Comparison of ENCODE assay signal across 10 cellular contexts in the genomic region with DNA sequence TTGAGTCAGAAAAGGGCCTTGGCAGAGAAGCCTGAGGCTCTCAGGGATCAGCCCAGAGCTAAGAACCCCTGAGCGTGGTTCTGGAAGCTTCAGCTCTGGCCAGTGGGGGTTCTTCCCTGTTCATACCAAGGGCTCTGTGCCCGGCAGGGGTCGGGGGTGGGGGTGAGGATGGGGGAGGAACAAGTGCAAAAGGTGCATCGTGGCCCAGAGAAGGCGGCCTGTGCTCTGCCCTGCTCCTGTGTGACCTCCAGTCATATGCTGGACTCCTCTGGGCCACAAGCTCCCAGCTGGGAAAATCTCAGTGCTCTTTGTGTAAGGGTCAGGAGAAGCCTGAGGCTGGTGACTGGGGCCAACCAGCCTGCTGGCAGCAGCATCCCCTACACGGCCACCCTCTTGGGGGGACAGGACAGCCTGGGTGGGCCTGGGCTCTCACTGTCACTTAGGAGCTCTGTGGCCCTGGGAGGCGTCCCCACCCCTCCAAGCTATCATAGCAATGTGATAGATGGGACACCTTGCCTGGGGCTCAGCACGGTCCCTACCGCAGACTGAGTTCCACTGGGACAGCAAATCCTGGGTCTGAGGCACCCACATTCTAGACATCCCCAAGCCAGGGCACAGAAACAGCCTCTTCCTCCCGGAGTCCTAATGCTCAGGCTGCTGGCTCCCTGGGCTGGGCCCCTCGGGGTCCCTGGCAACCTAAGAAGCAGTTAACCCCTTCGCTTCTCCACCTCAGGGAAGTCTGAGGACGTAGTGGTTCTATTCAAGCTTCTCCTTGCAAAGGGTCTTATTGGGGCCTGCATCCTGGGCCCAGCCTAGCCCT. TPM values are rescaled to one million over a fixed set of nuclear protein-coding genes. Genes with fewer than 3 reads are reported as not detected.
A peak's percentile ranks its signal among the peaks of the same experiment; 100 is the strongest.
DNase-seq lines count a peak whose midpoint lies in the region; ATAC-seq and TF ChIP-seq lines count a peak whose summit lies in the region.
"Had no signal": no experiment of that assay in that cellular context is flagged by ENCODE, and none has a peak within 500 bp of the region (broad histone marks: within the 10 kb centered on the region; RNA-seq: fewer than 3 reads in every experiment).

No MANE protein-coding gene starts in this region.

- no peak for TF ChIP-seq EP300 in stomach (IDR thresholded peaks at IDR 0.05)

- intact Hi-C loops in IMR-90 (cut with micrococcal nuclease) (no loop called here), right lobe of liver (cut with DNase I) (no loop called here), stomach (cut with DNase I; ENCODE audit: low total_unique reads) (no loop called here)

- H4K8ac ChIP-seq in IMR-90 (ENCODE audit: low read depth in 2 of 2, low read length in 2 of 2) = peak overlapping the region; percentile 35 to 47; a peak in 2 of 4 replicates

- H2AK5ac ChIP-seq in IMR-90 (ENCODE audit: low read depth, low read length) = peak overlapping the region; percentile 49

- no peak overlapping the region for H2BK15ac ChIP-seq in IMR-90 (ENCODE audit: low read depth, low read length)

- no peaks in the 10 kb centered on the region for H3K27me3 ChIP-seq in IMR-90 (ENCODE audit: control insufficient read depth, insufficient read depth, low read length)
- H3K27me3 ChIP-seq in right lobe of liver = no peaks in the 10 kb centered on the region
- H3K27me3 ChIP-seq in stomach = no peaks in the 10 kb centered on the region
- H3K27me3 ChIP-seq in BE2C = no peaks in the 10 kb centered on the region

- in situ Hi-C loops in IMR-90 (cut with MboI; ENCODE audit: low sequenced_read_pairs) = no loop called here

- H4K20me1 ChIP-seq in IMR-90 (ENCODE audit: insufficient read depth, low read length) = no peaks in the 10 kb centered on the region

- H3K36me3 ChIP-seq in IMR-90 (ENCODE audit: control insufficient read depth, insufficient read depth, low read length) (no peaks in the 10 kb centered on the region), right lobe of liver (no peaks in the 10 kb centered on the region), stomach (no peaks in the 10 kb centered on the region), BE2C (no peaks in the 10 kb centered on the region)

- H3K4me3 ChIP-seq in IMR-90 (ENCODE audit: insufficient read depth, low read depth, low read length) = no peak overlapping the region
- peak overlapping the region; percentile 66 for H3K4me3 ChIP-seq in coronary artery
- H3K4me3 ChIP-seq in right lobe of liver = peak overlapping the region in 2 of 3 donors; percentile 16
- peak overlapping the region in 3 of 4 donors; percentile 23 to 39 (median 27) for H3K4me3 ChIP-seq in stomach
- no peak overlapping the region for H3K4me3 ChIP-seq in BE2C (ENCODE audit: low read depth, low read length)

- H3K14ac ChIP-seq in IMR-90 (replicated peaks; ENCODE audit: low read depth, low read length) = no peak overlapping the region

- H4K5ac ChIP-seq in IMR-90 (ENCODE audit: low read depth, low read length) = peak overlapping the region; percentile 50

- no peak overlapping the region for H2BK5ac ChIP-seq in IMR-90 (ENCODE audit: low read depth, low read length, poor library complexity, severe bottlenecking)

- ATAC-seq in IMR-90 (ENCODE audit: low read depth) (no peak; the same call in 1 of the 2 replicates), right lobe of liver (no peak)

- H3K4me1 ChIP-seq in IMR-90 (ENCODE audit: control insufficient read depth, insufficient read depth, low read length) (peaks cover 21% of the 10 kb centered on the region), right lobe of liver (peaks cover 0 to 9% (median 4%) of the 10 kb centered on the region in 4 donors), stomach (peaks cover 22 to 50% (median 35%) of the 10 kb centered on the region in 4 donors), BE2C (peaks cover 3% of the 10 kb centered on the region; the same call in 1 of the 2 replicates)

- peaks cover 6% of the 10 kb centered on the region for H3K9me1 ChIP-seq in IMR-90 (ENCODE audit: insufficient read depth, low read length)

- H3K23ac ChIP-seq in IMR-90 (ENCODE audit: low read depth, low read length) = no peak overlapping the region

- no TSS peak for BruUV-seq in IMR-90 (replicated peaks; lab: Mats Ljungman, UMichigan)

- H3K27ac ChIP-seq in IMR-90 (ENCODE audit: insufficient read depth, low read length) (no peak overlapping the region), coronary artery (peak overlapping the region; percentile 93 to 94), right lobe of liver (peak overlapping the region in 2 of 3 donors; percentile 12 to 75), stomach (peak overlapping the region; percentile 26 to 82 (median 74))

- H3K4ac ChIP-seq in IMR-90 (ENCODE audit: low read depth, low read length) = peak overlapping the region; percentile 29; the same call in 1 of the 2 replicates

- H3K9me3 ChIP-seq in IMR-90 (ENCODE audit: control insufficient read depth, insufficient read depth, low read length) = peaks cover 3% of the 10 kb centered on the region
- no peaks in the 10 kb centered on the region for H3K9me3 ChIP-seq in right lobe of liver
- H3K9me3 ChIP-seq in stomach = peaks cover 0 to 13% (median 4%) of the 10 kb centered on the region in 4 donors
- no peaks in the 10 kb centered on the region for H3K9me3 ChIP-seq in BE2C

- dilution Hi-C loops in IMR-90 (cut with HindIII; ENCODE audit: low sequenced_read_pairs, unreplicated experiment) = no loop called here

- no peak overlapping the region for H3K9ac ChIP-seq in IMR-90 (ENCODE audit: low read depth, low read length)

- peak overlapping the region; percentile 35 for H2AK9ac ChIP-seq in IMR-90 (replicated peaks; ENCODE audit: low read depth, low read length, poor library complexity)

- DNase-seq in IMR-90 = no peak
- peak; percentile 71 for DNase-seq in coronary artery (ENCODE audit: low spot score)
- DNase-seq in right lobe of liver = peak in 1 of 3 donors; percentile 48
- no peak for DNase-seq in stomach
- DNase-seq in HCEC 1CT = no peak
- no peak for DNase-seq in BE2C
- DNase-seq in NCI-H69 (lab: John Stamatoyannopoulos, UW) = no peak
- no peak for DNase-seq in HK-2 (ENCODE audit: unreplicated experiment)
- DNase-seq: CD4-positive, alpha-beta memory T cell; T-helper 1 cell had no signal

- H2BK20ac ChIP-seq in IMR-90 (ENCODE audit: low read depth, low read length) = no peak overlapping the region; the same call in 1 of the 2 replicates

- 65% methylated on average over 8 of the region's 13 CpGs; no CpG with 5 or more reads in 1 of the 2 experiments for WGBS in IMR-90 (ENCODE audit: extremely low coverage in 2 of 2, insufficient read length in 1 of 2), 2 experiments
- 87% methylated on average over 3 of the region's 13 CpGs for WGBS in right lobe of liver (ENCODE audit: insufficient coverage, low coverage, low lambda C conversion rate, missing lambda C conversion rate)
- 59 to 82% (median 76%) methylated on average over 9 to 13 of the region's 13 CpGs for WGBS in stomach, 5 donors

- H3K18ac ChIP-seq in IMR-90 (ENCODE audit: low read depth, low read length) = no peak overlapping the region

- CTCF ChIA-PET in IMR-90 (lab: Yijun Ruan, JAX) = interaction anchor here (0.6 kb wide), 2 partner anchors 15 to 262 kb away, joined by 3 read pairs; no protein-coding TSS in a partner anchor

- peak overlapping the region; percentile 79 for H2AFZ ChIP-seq in IMR-90 (replicated peaks; ENCODE audit: low read length, poor library complexity)

- peaks cover 0 to 5% of the 10 kb centered on the region in 2 experiments; a peak in 1 of 4 replicates for H3K79me1 ChIP-seq in IMR-90 (ENCODE audit: low read depth in 1 of 2, low read length in 2 of 2)

- TF ChIP-seq CTCF in IMR-90 (conservative IDR thresholded peaks at IDR 0.05; ENCODE audit: low read depth, low read length) (no peak), coronary artery (IDR thresholded peaks at IDR 0.05) (no peak), right lobe of liver (IDR thresholded peaks at IDR 0.05) (no peak), stomach (IDR thresholded peaks at IDR 0.05) (no peak), BE2C (IDR thresholded peaks at IDR 0.05; ENCODE audit: low read depth, low read length) (no peak)

- no peak overlapping the region for H2BK120ac ChIP-seq in IMR-90 (ENCODE audit: low read depth, low read length)

- POLR2A ChIA-PET in IMR-90 (lab: Charles Lee; ENCODE audit: unreplicated experiment) = no interaction called here

- H3K56ac ChIP-seq in IMR-90 (ENCODE audit: extremely low read depth, insufficient read depth, low read length) = no peak overlapping the region

- no peak overlapping the region for H3K4me2 ChIP-seq in IMR-90 (ENCODE audit: low read depth, low read length)

- no peak for TF ChIP-seq RAD21 in IMR-90 (IDR thresholded peaks at IDR 0.05; ENCODE audit: low read length)

- no peak for TF ChIP-seq POLR2A in IMR-90 (IDR thresholded peaks at IDR 0.05; ENCODE audit: low read depth, low read length)
- TF ChIP-seq POLR2A in right lobe of liver (IDR thresholded peaks at IDR 0.05) = no peak
- TF ChIP-seq POLR2A in stomach (IDR thresholded peaks at IDR 0.05) = no peak

- 0 out of 2 replicates have a peak overlapping the region, but pooled peaks have one; percentile 35 for H4K91ac ChIP-seq in IMR-90 (ENCODE audit: insufficient read depth, low read depth, low read length)

RNA-seq across cellular contexts. Expression of a gene that starts 2.5 kb away (rescaled TPM):
- total RNA-seq in IMR-90 (2012; rRNA removed) = 0.56 and 1.8 TPM in 2 replicates
- 1.0 and 1.6 TPM in 2 replicates for polyA plus RNA-seq in IMR-90 (2012; rRNA removed)
- polyA plus RNA-seq in IMR-90 (2012; cell fraction: cytosol; rRNA removed) = 0.40 and 0.51 TPM in 2 replicates
- 3.8 and 4.2 TPM in 2 replicates for polyA plus RNA-seq in IMR-90 (2012; cell fraction: nucleus; rRNA removed; ENCODE audit: low replicate concordance)
- total RNA-seq in right lobe of liver = 10 to 100 TPM in 3 of 6 experiments, 1 to 10 TPM in 3; 6.2 to 11.8 (median 9.1) TPM
- total RNA-seq in stomach = 10 to 100 TPM in 3 of 5 donors, 1 to 10 TPM in 2; 1.8 to 40.0 (median 12.9) TPM
- polyA plus RNA-seq in stomach = 1 to 10 TPM in 2 of 3 donors, under 1 TPM in 1; 1.00 to 5.0 (median 3.1) TPM
- polyA plus RNA-seq in BE2C (2012; ENCODE audit: insufficient read depth, insufficient read length, low read depth) = not detected

RNA-seq across cellular contexts. Expression of a gene that starts 3.5 kb away (rescaled TPM):
- total RNA-seq in IMR-90 (2012; rRNA removed) (10.6 and 11.9 TPM in 2 replicates), right lobe of liver (10 to 100 TPM in 2 of 6 experiments, 1 to 10 TPM in 4; 1.1 to 21.2 (median 2.2) TPM), stomach (1 to 10 TPM in 4 of 5 donors, not detected in 1; 3.8 to 7.6 (median 5.6) TPM)
- polyA plus RNA-seq in IMR-90 (2012; rRNA removed) (17.9 and 19.0 TPM in 2 replicates), stomach (10 to 100 TPM; 10.9 to 59.6 (median 26.4) TPM)
- polyA plus RNA-seq in IMR-90 (2012; cell fraction: cytosol; rRNA removed) = 19.4 and 24.5 TPM in 2 replicates
- polyA plus RNA-seq in IMR-90 (2012; cell fraction: nucleus; rRNA removed; ENCODE audit: low replicate concordance) = 12.2 and 13.8 TPM in 2 replicates
- polyA plus RNA-seq in BE2C (2012; ENCODE audit: insufficient read depth, insufficient read length, low read depth) = 9.6 TPM
- total RNA-seq: CD4-positive, alpha-beta memory T cell had no signal
- polyA plus RNA-seq: CD4-positive, alpha-beta memory T cell had no signal

RNA-seq across cellular contexts. Expression of a gene that starts 13.4 kb away (rescaled TPM):
- total RNA-seq in IMR-90 (2012; rRNA removed) = 2.3 and 2.5 TPM in 2 replicates
- polyA plus RNA-seq in IMR-90 (2012; rRNA removed) = 7.2 and 12.4 TPM in 2 replicates
- polyA plus RNA-seq in IMR-90 (2012; cell fraction: cytosol; rRNA removed) = 4.7 and 10.7 TPM in 2 replicates
- polyA plus RNA-seq in IMR-90 (2012; cell fraction: nucleus; rRNA removed; ENCODE audit: low replicate concordance) = 1.4 and 1.5 TPM in 2 replicates
- 10 to 100 TPM; 11.1 to 77.6 (median 28.6) TPM for total RNA-seq in right lobe of liver
- total RNA-seq in stomach = 10 to 100 TPM in 4 of 5 donors, 1 to 10 TPM in 1; 1.2 to 98.2 (median 28.6) TPM
- 100 to 1,000 TPM in 2 of 3 donors, 10 to 100 TPM in 1; 96.4 to 249 (median 101) TPM for polyA plus RNA-seq in stomach
- not detected for polyA plus RNA-seq in BE2C (2012; ENCODE audit: insufficient read depth, insufficient read length, low read depth)
- total RNA-seq: CD4-positive, alpha-beta memory T cell had no signal

Comparison
In these comparisons a context has a peak if more than half of its experiments do, and no peak if none do; other contexts are left out.
1. H3K4me3 ChIP-seq: peak in coronary artery (single experiment), right lobe of liver (2 of 3) and stomach (3 of 4); none in IMR-90 (single experiment) and BE2C (single experiment).